In genomic region chr5:159775890-159776289, GRCh38 we compare ENCODE assay signal across 16 cellular contexts.
DNase-seq lines count a peak whose midpoint lies in the region; ATAC-seq and TF ChIP-seq lines count a peak whose summit lies in the region.
"Had no signal": no experiment of that assay in that cellular context is flagged by ENCODE, and none has a peak within 500 bp of the region (broad histone marks: within the 10 kb centered on the region; RNA-seq: fewer than 3 reads in every experiment).

No MANE protein-coding gene starts in this region.

- no peaks in the 10 kb centered on the region for H3K9me3 ChIP-seq in osteoblast (ENCODE audit: low read depth, low read length)
- H3K9me3 ChIP-seq in naive thymus-derived CD4-positive, alpha-beta T cell (ENCODE audit: control insufficient read depth in 2 of 3, low read length in 3 of 3), result no peaks in the 10 kb centered on the region
- H3K9me3 ChIP-seq: BLaER1, Peyer's patch had no signal

- intact Hi-C loops in naive thymus-derived CD4-positive, alpha-beta T cell (cut with micrococcal nuclease), result loop anchor here in 1 of 2 donors (10.0 kb wide), 1 partner anchor 321 kb away; no protein-coding TSS in a partner anchor

- no peak overlapping the region for H3K4me3 ChIP-seq in osteoblast (ENCODE audit: insufficient read depth, low read length)
- no peak overlapping the region for H3K4me3 ChIP-seq in naive thymus-derived CD4-positive, alpha-beta T cell (ENCODE audit: low read length)
- H3K4me3 ChIP-seq: BLaER1, Peyer's patch had no signal

- no peaks in the 10 kb centered on the region for H3K9me3 Mint-ChIP-seq in activated naive CD8-positive, alpha-beta T cell (ENCODE audit: low read depth)
- no peaks in the 10 kb centered on the region for H3K9me3 Mint-ChIP-seq in activated naive CD8-positive, alpha-beta T cell treated with anti-CD3 and anti-CD28 coated beads for 36 hours
- H3K9me3 Mint-ChIP-seq in activated naive CD8-positive, alpha-beta T cell treated with anti-CD3 and anti-CD28 coated beads, Interleukin-2, amount 50 U/mL, for 24 hours, result peaks cover 2% of the 10 kb centered on the region
- no peaks in the 10 kb centered on the region for H3K9me3 Mint-ChIP-seq in activated CD4-positive, alpha-beta T cell treated with anti-CD3 and anti-CD28 coated beads, Interleukin-2, amount 10 ng/mL, durations not matched to agents 7 days and 5 days
- peaks cover 0 to 12% (median 0%) of the 10 kb centered on the region in 11 donors for H3K9me3 Mint-ChIP-seq in naive thymus-derived CD4-positive, alpha-beta T cell

- DNase-seq in activated naive CD8-positive, alpha-beta T cell treated with anti-CD3 and anti-CD28 coated beads for 36 hours, result no peak
- no peak for DNase-seq in activated naive CD8-positive, alpha-beta T cell treated with anti-CD3 and anti-CD28 coated beads, Interleukin-2, amount 50 U/mL, for 24 hours
- DNase-seq in osteoblast (ENCODE audit: insufficient read length, low spot score, missing footprints) (no peak), NOMO-1 treated with dmso at 0.1 percent for 144 hours (lab: John Stamatoyannopoulos, UW; ENCODE audit: unreplicated experiment) (no peak)
- no peak for DNase-seq in activated CD4-positive, alpha-beta T cell treated with anti-CD3 and anti-CD28 coated beads, Interleukin-2, amount 10 ng/mL, durations not matched to agents 7 days and 5 days
- no peak for DNase-seq in naive thymus-derived CD4-positive, alpha-beta T cell
- DNase-seq: Calu3; CD4-positive, alpha-beta memory T cell; DMS53; GOT3; NCI-H1105; NCI-H2081; Peyer's patch had no signal

- H3K27ac ChIP-seq in osteoblast (ENCODE audit: low read depth, low read length), result no peak overlapping the region
- no peak overlapping the region for H3K27ac ChIP-seq in naive thymus-derived CD4-positive, alpha-beta T cell (ENCODE audit: low read depth, low read length)
- H3K27ac ChIP-seq: BLaER1, Peyer's patch had no signal

- H3K4me1 ChIP-seq in osteoblast (ENCODE audit: insufficient read depth, low read length), result peaks cover 39% of the 10 kb centered on the region
- H3K4me1 ChIP-seq in naive thymus-derived CD4-positive, alpha-beta T cell (ENCODE audit: control insufficient read depth in 2 of 2, insufficient read depth in 2 of 2, low read length in 2 of 2), result no peaks in the 10 kb centered on the region

- H4K20me1 ChIP-seq in osteoblast (ENCODE audit: insufficient read depth, low read length), result no peaks in the 10 kb centered on the region
- H4K20me1 ChIP-seq: BLaER1 had no signal

- CTCF ChIA-PET in activated CD4-positive, alpha-beta T cell treated with anti-CD3 and anti-CD28 coated beads, Interleukin-2, amount 10 ng/mL, durations not matched to agents 7 days and 5 days (lab: Charles Lee), result interaction anchor here (0.6 kb wide), 2 partner anchors 260 to 451 kb away, joined by 3 read pairs; no protein-coding TSS in a partner anchor
- CTCF ChIA-PET in naive thymus-derived CD4-positive, alpha-beta T cell (lab: Charles Lee), result no interaction called here

- H3K36me3 Mint-ChIP-seq in activated naive CD8-positive, alpha-beta T cell, result no peaks in the 10 kb centered on the region
- H3K36me3 Mint-ChIP-seq in activated naive CD8-positive, alpha-beta T cell treated with anti-CD3 and anti-CD28 coated beads for 36 hours, result no peaks in the 10 kb centered on the region
- H3K36me3 Mint-ChIP-seq in activated naive CD8-positive, alpha-beta T cell treated with anti-CD3 and anti-CD28 coated beads, Interleukin-2, amount 50 U/mL, for 24 hours (ENCODE audit: low read depth), result peaks cover 4% of the 10 kb centered on the region
- H3K36me3 Mint-ChIP-seq in activated CD4-positive, alpha-beta T cell treated with anti-CD3 and anti-CD28 coated beads, Interleukin-2, amount 10 ng/mL, durations not matched to agents 7 days and 5 days (ENCODE audit: low read depth), result no peaks in the 10 kb centered on the region
- H3K36me3 Mint-ChIP-seq in naive thymus-derived CD4-positive, alpha-beta T cell, result peaks cover 0 to 3% (median 0%) of the 10 kb centered on the region in 5 donors
- H3K36me3 Mint-ChIP-seq: CD4-positive, alpha-beta memory T cell had no signal

- no peaks in the 10 kb centered on the region for H3K79me2 ChIP-seq in osteoblast (ENCODE audit: insufficient read depth, low read length)

- H3K4me1 Mint-ChIP-seq in activated naive CD8-positive, alpha-beta T cell (ENCODE audit: low read depth), result peaks cover 38% of the 10 kb centered on the region
- H3K4me1 Mint-ChIP-seq in activated naive CD8-positive, alpha-beta T cell treated with anti-CD3 and anti-CD28 coated beads for 36 hours, result peaks cover 20% of the 10 kb centered on the region
- peaks cover 59% of the 10 kb centered on the region for H3K4me1 Mint-ChIP-seq in activated naive CD8-positive, alpha-beta T cell treated with anti-CD3 and anti-CD28 coated beads, Interleukin-2, amount 50 U/mL, for 24 hours
- H3K4me1 Mint-ChIP-seq in activated CD4-positive, alpha-beta T cell treated with anti-CD3 and anti-CD28 coated beads, Interleukin-2, amount 10 ng/mL, durations not matched to agents 7 days and 5 days, result peaks cover 15% of the 10 kb centered on the region
- peaks cover 5 to 21% (median 7%) of the 10 kb centered on the region in 7 donors for H3K4me1 Mint-ChIP-seq in naive thymus-derived CD4-positive, alpha-beta T cell

- peak overlapping the region; percentile 46 for H3K27ac Mint-ChIP-seq in activated naive CD8-positive, alpha-beta T cell
- H3K27ac Mint-ChIP-seq in activated naive CD8-positive, alpha-beta T cell treated with anti-CD3 and anti-CD28 coated beads for 36 hours, result no peak overlapping the region
- H3K27ac Mint-ChIP-seq in activated naive CD8-positive, alpha-beta T cell treated with anti-CD3 and anti-CD28 coated beads, Interleukin-2, amount 50 U/mL, for 24 hours, result peak overlapping the region; percentile 73
- H3K27ac Mint-ChIP-seq in activated CD4-positive, alpha-beta T cell treated with anti-CD3 and anti-CD28 coated beads, Interleukin-2, amount 10 ng/mL, durations not matched to agents 7 days and 5 days, result no peak overlapping the region
- no peak overlapping the region for H3K27ac Mint-ChIP-seq in naive thymus-derived CD4-positive, alpha-beta T cell
- H3K27ac Mint-ChIP-seq: CD4-positive, alpha-beta memory T cell had no signal

- H3K27me3 ChIP-seq in osteoblast (ENCODE audit: insufficient read depth, low read length), result no peaks in the 10 kb centered on the region
- peaks cover 0 to 6% of the 10 kb centered on the region in 2 donors for H3K27me3 ChIP-seq in naive thymus-derived CD4-positive, alpha-beta T cell (ENCODE audit: control insufficient read depth in 2 of 2, insufficient read depth in 2 of 2, low read length in 2 of 2)
- H3K27me3 ChIP-seq: Peyer's patch had no signal

- H3K4me3 Mint-ChIP-seq in activated naive CD8-positive, alpha-beta T cell, result no peak overlapping the region
- H3K4me3 Mint-ChIP-seq in activated naive CD8-positive, alpha-beta T cell treated with anti-CD3 and anti-CD28 coated beads for 36 hours, result no peak overlapping the region
- H3K4me3 Mint-ChIP-seq in activated naive CD8-positive, alpha-beta T cell treated with anti-CD3 and anti-CD28 coated beads, Interleukin-2, amount 50 U/mL, for 24 hours, result no peak overlapping the region
- no peak overlapping the region for H3K4me3 Mint-ChIP-seq in activated CD4-positive, alpha-beta T cell treated with anti-CD3 and anti-CD28 coated beads, Interleukin-2, amount 10 ng/mL, durations not matched to agents 7 days and 5 days
- H3K4me3 Mint-ChIP-seq in naive thymus-derived CD4-positive, alpha-beta T cell, result peak overlapping the region in 1 of 10 donors; percentile 15
- H3K4me3 Mint-ChIP-seq: CD4-positive, alpha-beta memory T cell had no signal

- H3K4me2 ChIP-seq in osteoblast (ENCODE audit: insufficient read depth, low read length), result no peak overlapping the region
- H3K4me2 ChIP-seq: BLaER1 had no signal

- no peak for TF ChIP-seq CTCF in osteoblast (IDR thresholded peaks at IDR 0.05; ENCODE audit: extremely low read depth, low read depth, low read length)

- peak overlapping the region; percentile 49 for H2AFZ ChIP-seq in osteoblast (ENCODE audit: low read length)

- peaks cover 7% of the 10 kb centered on the region for H3K27me3 Mint-ChIP-seq in activated naive CD8-positive, alpha-beta T cell
- H3K27me3 Mint-ChIP-seq in activated naive CD8-positive, alpha-beta T cell treated with anti-CD3 and anti-CD28 coated beads for 36 hours, result peaks cover 37% of the 10 kb centered on the region
- H3K27me3 Mint-ChIP-seq in activated naive CD8-positive, alpha-beta T cell treated with anti-CD3 and anti-CD28 coated beads, Interleukin-2, amount 50 U/mL, for 24 hours, result peaks cover 34% of the 10 kb centered on the region
- H3K27me3 Mint-ChIP-seq in activated CD4-positive, alpha-beta T cell treated with anti-CD3 and anti-CD28 coated beads, Interleukin-2, amount 10 ng/mL, durations not matched to agents 7 days and 5 days, result peaks cover 24% of the 10 kb centered on the region
- peaks cover 24 to 33% (median 28%) of the 10 kb centered on the region in 5 donors for H3K27me3 Mint-ChIP-seq in naive thymus-derived CD4-positive, alpha-beta T cell

- POLR2A ChIA-PET in activated CD4-positive, alpha-beta T cell treated with anti-CD3 and anti-CD28 coated beads, Interleukin-2, amount 10 ng/mL, durations not matched to agents 7 days and 5 days (lab: Charles Lee), result no interaction called here
- POLR2A ChIA-PET in naive thymus-derived CD4-positive, alpha-beta T cell (lab: Charles Lee), result no interaction called here

- no peaks in the 10 kb centered on the region for H3K36me3 ChIP-seq in osteoblast (ENCODE audit: insufficient read depth, low read length)
- no peaks in the 10 kb centered on the region for H3K36me3 ChIP-seq in naive thymus-derived CD4-positive, alpha-beta T cell (ENCODE audit: control insufficient read depth in 2 of 3, insufficient read depth in 3 of 3, low read length in 3 of 3)
- H3K36me3 ChIP-seq: BLaER1, Peyer's patch had no signal

- peak; percentile 30 for ATAC-seq in activated naive CD8-positive, alpha-beta T cell treated with anti-CD3 and anti-CD28 coated beads, Interleukin-2, amount 50 U/mL, for 24 hours
- no peak for ATAC-seq in naive thymus-derived CD4-positive, alpha-beta T cell
- ATAC-seq: Right ventricle myocardium inferior had no signal

Comparison
In these comparisons a context has a peak if more than half of its experiments do, and no peak if none do; other contexts are left out.
1. H3K27ac Mint-ChIP-seq: peak in activated naive CD8-positive, alpha-beta T cell (single experiment) and activated naive CD8-positive, alpha-beta T cell treated with anti-CD3 and anti-CD28 coated beads, Interleukin-2, amount 50 U/mL, for 24 hours (single experiment); none in activated naive CD8-positive, alpha-beta T cell treated with anti-CD3 and anti-CD28 coated beads for 36 hours (single experiment), activated CD4-positive, alpha-beta T cell treated with anti-CD3 and anti-CD28 coated beads, Interleukin-2, amount 10 ng/mL, durations not matched to agents 7 days and 5 days (single experiment) and naive thymus-derived CD4-positive, alpha-beta T cell (0 of 9).